Comparison of ENCODE assay signal across 8 cellular contexts in the genomic region with DNA sequence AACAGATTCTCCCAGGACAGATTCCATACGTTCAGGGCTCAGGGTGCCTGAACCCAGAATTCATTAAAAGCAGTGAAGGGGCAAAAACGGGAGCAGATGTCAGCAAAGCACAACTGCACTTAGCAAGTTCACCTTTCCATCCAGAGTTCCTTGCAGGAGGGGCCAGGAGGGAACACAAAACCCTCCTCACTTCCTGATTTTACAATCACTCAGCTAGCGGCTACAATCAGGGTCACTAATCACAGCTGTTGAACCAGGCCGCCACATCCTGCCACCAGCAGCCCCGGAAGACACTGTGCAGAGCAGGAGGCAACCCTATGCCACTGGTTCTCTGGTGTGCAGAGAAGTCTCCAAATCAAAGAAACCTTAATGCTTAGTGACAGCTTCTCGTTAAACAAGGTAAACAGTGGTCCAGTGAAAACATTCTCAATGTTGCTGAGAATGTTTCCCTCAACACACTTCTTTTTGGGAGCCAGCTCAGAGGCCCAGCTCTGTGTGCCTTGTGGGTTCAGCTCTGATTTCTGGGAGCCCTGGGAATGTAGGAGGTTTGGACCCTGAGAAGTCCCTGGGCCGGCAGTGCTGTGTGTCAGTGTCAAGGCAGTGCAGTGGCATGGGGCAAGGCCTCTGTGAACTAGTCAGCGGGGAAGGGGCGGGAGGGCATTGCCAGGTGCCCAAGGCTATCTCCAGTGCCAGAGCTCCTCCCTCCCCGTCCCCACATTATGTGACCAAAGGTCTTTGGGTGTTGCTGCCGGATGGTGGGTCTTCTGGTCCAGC. TPM values are rescaled to one million over a fixed set of nuclear protein-coding genes. Genes with fewer than 3 reads are reported as not detected.
DNase-seq lines count a peak whose midpoint lies in the region; ATAC-seq and TF ChIP-seq lines count a peak whose summit lies in the region.

No MANE protein-coding gene starts in this region.

- H3K27ac ChIP-seq in adrenal gland (peak overlapping the region; percentile 74 to 95 (median 85)), layer of hippocampus (ENCODE audit: low read depth, low read length) (peak overlapping the region; percentile 0)

- no peaks in the 10 kb centered on the region for H3K36me3 ChIP-seq in adrenal gland (replicated peaks in 1 of 2)

- no peak for TF ChIP-seq CTCF in adrenal gland (IDR thresholded peaks at IDR 0.05)

- ATAC-seq in GM19452 (IDR thresholded peaks at IDR 0.05; ENCODE audit: unreplicated experiment) (peak; percentile 57), HG03469 (IDR thresholded peaks at IDR 0.05; ENCODE audit: unreplicated experiment) (peak; percentile 26)
- ATAC-seq in stimulated activated naive CD8-positive, alpha-beta T cell treated with anti-CD3 and anti-CD28 coated beads, Interleukin-15, Interleukin-2, amounts not matched to agents 100 U/mL and 50 U/mL, for 24 hours: peak; percentile 47

- H3K4me1 ChIP-seq in adrenal gland (replicated peaks in 1 of 2): peaks cover 20 to 30% of the 10 kb centered on the region in 2 donors

- H3K27me3 ChIP-seq in adrenal gland (no peaks in the 10 kb centered on the region), layer of hippocampus (ENCODE audit: control insufficient read depth, insufficient read depth, low read length) (no peaks in the 10 kb centered on the region)

- no peak overlapping the region for H3K4me3 ChIP-seq in adrenal gland

- H3K9me3 ChIP-seq in adrenal gland (replicated peaks in 1 of 3): no peaks in the 10 kb centered on the region

- WGBS in adrenal gland, 4 donors: 27 to 39% (median 35%) methylated on average over 7 to 11 of the region's 11 CpGs

- intact Hi-C loops in adrenal gland (cut with DNase I): no loop called here

- peak in 1 of 2 donors; percentile 1 for TF ChIP-seq POLR2A in adrenal gland (IDR thresholded peaks at IDR 0.05)

- peak; percentile 85 for DNase-seq in Caki2 (ENCODE audit: low read depth)
- DNase-seq in SKM-1 (lab: John Stamatoyannopoulos, UW; ENCODE audit: unreplicated experiment): peak; percentile 34
- DNase-seq in adrenal gland: peak in 6 of 7 donors; percentile 59 to 83 (median 65)
- peak; percentile 72 for DNase-seq in stimulated activated naive CD8-positive, alpha-beta T cell treated with anti-CD3 and anti-CD28 coated beads, Interleukin-15, Interleukin-2, amounts not matched to agents 100 U/mL and 50 U/mL, for 24 hours
- no peak for DNase-seq in ecto neural progenitor cell (ENCODE audit: low spot score)

- in situ Hi-C loops in Caki2 (cut with HindIII; ENCODE audit: low pct_unique_long_range_greater_than_20kb, low sequenced_read_pairs): no loop called here

RNA-seq across cellular contexts. Expression of a gene that starts 54.5 kb away (rescaled TPM):
- 5.0 and 5.9 TPM in 2 replicates for total RNA-seq in Caki2 (2014; rRNA removed; shearing (Covaris generic); ENCODE audit: low replicate concordance)
- 1 to 10 TPM; 1.0 to 9.4 (median 8.0) TPM for total RNA-seq in adrenal gland
- polyA plus RNA-seq in adrenal gland: 10 to 100 TPM in 2 of 3 donors, 1 to 10 TPM in 1; 7.7 to 31.2 (median 13.4) TPM
